Comparison of ENCODE assay signal across 29 cellular contexts in the genomic region with DNA sequence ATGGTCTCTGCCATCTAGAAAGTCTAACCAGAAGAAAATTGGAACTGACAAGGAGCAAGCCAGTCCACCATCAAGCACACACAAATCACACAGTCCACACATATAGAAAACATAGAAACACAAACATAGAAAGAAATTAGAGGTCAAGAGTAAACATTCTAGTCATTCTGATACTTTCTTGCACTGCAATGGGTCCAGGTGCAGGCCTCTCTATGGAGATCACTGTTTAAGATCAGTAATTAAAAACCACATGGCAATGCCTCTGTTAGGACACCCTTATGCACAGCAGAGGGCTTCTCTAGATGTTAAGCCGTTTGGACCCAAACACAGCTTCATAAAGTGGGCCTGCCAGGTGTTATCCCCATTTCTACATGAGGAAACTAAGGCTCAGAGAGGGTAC.
"Had no signal": no experiment of that assay in that cellular context is flagged by ENCODE, and none has a peak within 500 bp of the region (broad histone marks: within the 10 kb centered on the region; RNA-seq: fewer than 3 reads in every experiment).

No MANE protein-coding gene starts in this region.

- H3K9ac ChIP-seq: parathyroid adenoma had no signal

- H3K4me3 ChIP-seq: esophagus squamous epithelium, lower lobe of right lung, right atrium auricular region, smooth muscle cell, stomach, thyroid gland, upper lobe of right lung had no signal

- H3K9me3 Mint-ChIP-seq: activated T-helper 2 cell treated with anti-CD3 and anti-CD28 coated beads, Interferon-gamma antibody, Interleukin-2, Interleukin-4, amounts not matched to agents 10 μg/mL and 5 μg/mL and 100 μg/mL, durations not matched to agents 14 hours and 24 hours and 36 hours; naive thymus-derived CD8-positive, alpha-beta T cell; stimulated activated memory B cell treated with anti-CD40 and anti-IgM and Interleukin-4, amounts not matched to agents 10 μg/mL and 1 μg/mL and 100 μg/mL, for 72 hours had no signal

- FAIRE-seq: colon had no signal

- H3K36me3 Mint-ChIP-seq: activated CD8-positive, alpha-beta memory T cell treated with anti-CD3 and anti-CD28 coated beads, Interleukin-2, amount 10 ng/mL, durations not matched to agents 7 days and 5 days; activated naive CD4-positive, alpha-beta T cell treated with anti-CD3 and anti-CD28 coated beads, Interleukin-2, amount 50 U/mL, for 72 hours; naive thymus-derived CD8-positive, alpha-beta T cell; stimulated activated memory B cell treated with anti-CD40 and anti-IgM and Interleukin-4, amounts not matched to agents 10 μg/mL and 1 μg/mL and 100 μg/mL, for 72 hours had no signal

- H3K36me3 ChIP-seq: esophagus squamous epithelium, lower lobe of right lung, right atrium auricular region, stomach, thyroid gland, upper lobe of right lung had no signal

- ATAC-seq: activated CD4-positive, alpha-beta T cell treated with anti-CD3 and anti-CD28 coated beads for 36 hours; activated CD8-positive, alpha-beta memory T cell treated with anti-CD3 and anti-CD28 coated beads, Interleukin-2, amount 10 ng/mL, durations not matched to agents 7 days and 5 days; activated CD8-positive, alpha-beta T cell treated with anti-CD3 and anti-CD28 coated beads, Interleukin-2, amount 10 ng/mL, durations not matched to agents 7 days and 5 days; activated naive CD4-positive, alpha-beta T cell treated with anti-CD3 and anti-CD28 coated beads, Interleukin-2, amount 50 U/mL, for 72 hours; left lobe of liver; lower lobe of right lung; naive thymus-derived CD8-positive, alpha-beta T cell; stimulated activated memory B cell treated with anti-CD40 and anti-IgM and Interleukin-4, amounts not matched to agents 10 μg/mL and 1 μg/mL and 100 μg/mL, for 72 hours; upper lobe of right lung had no signal

- H3K9me3 ChIP-seq: esophagus squamous epithelium, lower lobe of right lung, thyroid gland, upper lobe of right lung had no signal

- H3K27ac Mint-ChIP-seq: activated CD4-positive, alpha-beta T cell treated with anti-CD3 and anti-CD28 coated beads for 36 hours; activated CD8-positive, alpha-beta memory T cell treated with anti-CD3 and anti-CD28 coated beads, Interleukin-2, amount 10 ng/mL, durations not matched to agents 7 days and 5 days; activated CD8-positive, alpha-beta T cell treated with anti-CD3 and anti-CD28 coated beads, Interleukin-2, amount 10 ng/mL, durations not matched to agents 7 days and 5 days; activated naive CD4-positive, alpha-beta T cell treated with anti-CD3 and anti-CD28 coated beads, Interleukin-2, amount 50 U/mL, for 72 hours; activated T-helper 2 cell treated with anti-CD3 and anti-CD28 coated beads, Interferon-gamma antibody, Interleukin-2, Interleukin-4, amounts not matched to agents 10 μg/mL and 5 μg/mL and 100 μg/mL, durations not matched to agents 14 hours and 24 hours and 36 hours; naive thymus-derived CD8-positive, alpha-beta T cell; stimulated activated memory B cell treated with anti-CD40 and anti-IgM and Interleukin-4, amounts not matched to agents 10 μg/mL and 1 μg/mL and 100 μg/mL, for 72 hours had no signal

- H3K79me2 ChIP-seq: parathyroid adenoma had no signal

- H3K4me1 ChIP-seq: lower lobe of right lung, right atrium auricular region, upper lobe of right lung had no signal

- H3K27ac ChIP-seq: lower lobe of right lung, right atrium auricular region, stomach, upper lobe of right lung had no signal

- DNase-seq: activated CD4-positive, alpha-beta T cell treated with anti-CD3 and anti-CD28 coated beads for 36 hours; activated CD4-positive, CD25-positive, alpha-beta regulatory T cell; activated CD8-positive, alpha-beta memory T cell treated with anti-CD3 and anti-CD28 coated beads, Interleukin-2, amount 10 ng/mL, durations not matched to agents 7 days and 5 days; activated CD8-positive, alpha-beta T cell treated with anti-CD3 and anti-CD28 coated beads, Interleukin-2, amount 10 ng/mL, durations not matched to agents 7 days and 5 days; activated T-cell treated with anti-CD3 and anti-CD28 coated beads, Interleukin-2, amount 50 U/mL, for 48 hours; dermis blood vessel endothelial cell; effector CD4-positive, alpha-beta T cell; esophagus squamous epithelium; foreskin melanocyte; kidney glomerular epithelial cell; lower lobe of right lung; mesenchymal stem cell; naive thymus-derived CD8-positive, alpha-beta T cell; nucleus accumbens; stimulated activated CD4-positive, alpha-beta T cell treated with anti-CD3 and anti-CD28 coated beads, Interleukin-1b, Interleukin-23, amount 100 ng/mL, for 48 hours; stimulated activated CD4-positive, alpha-beta T cell treated with anti-CD3 and anti-CD28 coated beads, Interleukin-4, amount 100 ng/mL, for 4 hours; stimulated activated CD8-positive, alpha-beta memory T cell treated with anti-CD3 and anti-CD28 coated beads, Interleukin-4, amount 100 ng/mL, for 48 hours; stomach; thyroid gland; upper lobe of right lung had no signal

- H3K4me1 Mint-ChIP-seq: activated CD4-positive, alpha-beta T cell treated with anti-CD3 and anti-CD28 coated beads for 36 hours; activated CD8-positive, alpha-beta memory T cell treated with anti-CD3 and anti-CD28 coated beads, Interleukin-2, amount 10 ng/mL, durations not matched to agents 7 days and 5 days; stimulated activated memory B cell treated with anti-CD40 and anti-IgM and Interleukin-4, amounts not matched to agents 10 μg/mL and 1 μg/mL and 100 μg/mL, for 72 hours had no signal

- H3K4me3 Mint-ChIP-seq: activated CD4-positive, alpha-beta T cell treated with anti-CD3 and anti-CD28 coated beads for 36 hours; activated CD8-positive, alpha-beta memory T cell treated with anti-CD3 and anti-CD28 coated beads, Interleukin-2, amount 10 ng/mL, durations not matched to agents 7 days and 5 days; activated CD8-positive, alpha-beta T cell treated with anti-CD3 and anti-CD28 coated beads, Interleukin-2, amount 10 ng/mL, durations not matched to agents 7 days and 5 days; naive thymus-derived CD8-positive, alpha-beta T cell; neural crest cell; stimulated activated memory B cell treated with anti-CD40 and anti-IgM and Interleukin-4, amounts not matched to agents 10 μg/mL and 1 μg/mL and 100 μg/mL, for 72 hours had no signal

- H3K27me3 ChIP-seq: esophagus squamous epithelium, right atrium auricular region, stomach, thyroid gland, upper lobe of right lung had no signal
